Comparison of ENCODE assay signal across 26 cellular contexts in genomic region chr16:13419589-13419988, GRCh38.
"Had no signal": no experiment of that assay in that cellular context is flagged by ENCODE, and none has a peak within 500 bp of the region (broad histone marks: within the 10 kb centered on the region; RNA-seq: fewer than 3 reads in every experiment).

No MANE protein-coding gene starts in this region.

- H3K9me3 ChIP-seq: esophagus squamous epithelium, gastrocnemius medialis, left lung, lower lobe of right lung had no signal

- H3K4me3 ChIP-seq: esophagus squamous epithelium, gastrocnemius medialis, heart right ventricle, left lung, lower lobe of right lung, mucosa of descending colon had no signal

- H3K4me1 ChIP-seq: esophagus squamous epithelium, gastrocnemius medialis, heart right ventricle, left lung, lower lobe of right lung had no signal

- DNase-seq: cortex of kidney; effector CD8-positive, alpha-beta T cell; effector memory CD8-positive, alpha-beta T cell; endodermal cell; erythroblast; esophagus squamous epithelium; foreskin fibroblast; foreskin melanocyte; gastrocnemius medialis; glutamatergic neuron; head of caudate nucleus; heart right ventricle; hippocampal formation; left cardiac atrium; left lung; left ventricle myocardium superior; lower lobe of right lung; mesenchymal stem cell; mucosa of descending colon; naive B cell; naive thymus-derived CD8-positive, alpha-beta T cell had no signal

- H3K27ac ChIP-seq: epithelial cell of prostate, esophagus squamous epithelium, gastrocnemius medialis, heart right ventricle, left lung, lower lobe of right lung had no signal

- H3K27me3 ChIP-seq: esophagus squamous epithelium, gastrocnemius medialis, heart right ventricle, left lung had no signal

- ATAC-seq: effector memory CD8-positive, alpha-beta T cell; esophagus mucosa; gastrocnemius medialis; heart right ventricle; left cardiac atrium; left lung; left ventricle myocardium superior; lower lobe of right lung; mucosa of descending colon; naive thymus-derived CD8-positive, alpha-beta T cell had no signal

- H3K36me3 ChIP-seq: esophagus squamous epithelium, gastrocnemius medialis, heart right ventricle, left lung, lower lobe of right lung had no signal

- FAIRE-seq: endometrium, islet of Langerhans, keratinocyte had no signal
